ENCODE assay signal across 2 cellular contexts in the genomic region with DNA sequence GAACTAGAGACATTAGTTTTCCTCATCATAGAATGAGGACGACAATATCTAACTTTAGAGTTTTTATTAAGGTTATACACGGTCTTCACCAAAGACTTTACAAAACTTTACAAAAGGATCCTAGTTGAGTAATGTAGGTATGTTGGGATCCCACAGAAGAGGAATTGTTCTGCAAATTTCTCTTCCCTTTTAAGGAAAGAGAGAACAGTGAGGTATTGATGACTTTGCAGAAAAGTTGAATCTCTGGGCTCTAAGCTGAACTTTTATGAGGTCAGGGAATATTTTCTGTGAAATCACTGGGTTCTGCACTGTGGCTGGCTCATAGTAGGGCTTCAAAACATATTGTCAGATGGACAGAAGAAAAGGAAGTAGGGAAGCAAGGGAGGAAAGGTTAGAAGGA.
TF ChIP-seq lines count a peak whose summit lies in the region.

No MANE protein-coding gene starts in this region.

TF ChIP-seq in HepG2, 621 proteins besides CTCF, POLR2A, EP300 and RAD21:
- TF ChIP-seq MAFF (IDR thresholded peaks at IDR 0.05; ENCODE audit: low read depth, low read length), result peak; percentile 70
- no peak for TF ChIP-seq MEIS1 (CRISPR knock-in tag; IDR thresholded peaks at IDR 0.05; ENCODE audit: borderline replicate concordance)
- peak; percentile 71 to 82 for TF ChIP-seq MAFK (conservative IDR thresholded peaks at IDR 0.05 in 1 of 2, IDR thresholded peaks at IDR 0.05 in 1 of 2; ENCODE audit: low read length in 2 of 2)
TF ChIP-seq in HepG2: peak in this region for 2.

TF ChIP-seq in K562, 482 proteins besides CTCF, POLR2A, EP300 and RAD21:
- TF ChIP-seq ZNF316 (IDR thresholded peaks at IDR 0.05), result 0 out of 2 replicates have a peak, but pooled peaks have one; percentile 19
- TF ChIP-seq MAFF (IDR thresholded peaks at IDR 0.05; ENCODE audit: low read length), result peak; percentile 5; the same call in 1 of the 2 replicates
- no peak for TF ChIP-seq NFRKB (IDR thresholded peaks at IDR 0.05; ENCODE audit: low read depth)
